8 cellular contexts compared by ENCODE assay signal in the genomic region with DNA sequence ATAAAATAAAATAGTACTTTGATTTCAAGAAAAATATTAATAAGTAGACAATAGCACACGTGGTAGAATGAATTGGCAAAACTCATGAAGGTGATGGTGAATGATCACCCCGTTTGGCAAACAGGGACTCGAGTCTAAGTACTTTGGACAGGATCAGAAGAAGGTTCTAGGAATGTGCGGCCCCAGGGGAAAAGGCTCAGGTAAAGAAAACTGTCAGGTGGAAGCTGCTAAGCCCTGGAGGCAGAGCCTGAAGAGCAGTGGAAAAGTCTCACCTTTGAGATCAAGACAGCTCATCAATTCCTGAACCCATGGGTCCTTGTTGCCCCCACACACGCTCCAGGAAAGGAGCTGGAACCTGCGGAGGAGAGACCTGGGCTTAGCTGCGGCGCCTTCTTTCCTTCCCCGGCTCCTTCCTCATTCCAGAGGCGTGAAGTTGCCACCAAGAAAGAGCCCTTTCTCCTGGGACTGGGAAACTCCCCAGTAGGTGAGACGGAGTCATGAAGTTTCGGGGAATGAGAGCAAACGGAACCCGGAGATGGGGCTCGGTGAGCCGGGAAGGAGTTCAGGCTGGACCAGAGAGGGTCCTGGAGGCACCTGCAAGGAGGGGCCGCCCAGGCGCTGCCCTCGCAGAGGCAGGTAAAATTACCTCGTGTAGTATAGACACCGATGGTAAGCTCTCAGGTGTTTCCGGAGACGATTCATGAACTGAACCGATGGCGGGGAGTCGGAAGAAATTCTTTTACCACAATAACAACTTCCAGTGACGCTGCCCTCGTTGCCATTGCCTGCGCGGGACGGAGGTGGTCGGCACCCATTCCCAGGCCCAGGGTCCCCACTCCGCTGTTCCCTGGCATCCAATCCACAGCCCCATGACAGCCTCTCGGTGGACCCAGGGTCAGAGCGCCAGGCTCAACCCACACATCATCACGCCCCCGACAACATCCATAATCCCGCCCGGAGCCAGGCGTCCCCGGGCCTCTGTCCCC. TPM values are rescaled to one million over a fixed set of nuclear protein-coding genes. Genes with fewer than 3 reads are reported as not detected.
DNase-seq lines count a peak whose midpoint lies in the region; ATAC-seq, FAIRE-seq and TF ChIP-seq lines count a peak whose summit lies in the region.

No MANE protein-coding gene starts in this region.

- no peaks in the 10 kb centered on the region for H3K9me3 ChIP-seq in HepG2 (ENCODE audit: low read length)
- H3K9me3 ChIP-seq in thymus (ENCODE audit: control insufficient read depth) = no peaks in the 10 kb centered on the region

- no peak for TF ChIP-seq CTCF in HepG2 (CRISPR knock-in tag; IDR thresholded peaks at IDR 0.05)

- intact Hi-C loops in HepG2 (cut with micrococcal nuclease; ENCODE audit: unreplicated experiment) = no loop called here

- peaks cover 25% of the 10 kb centered on the region for H3K4me1 Mint-ChIP-seq in activated CD4-positive, alpha-beta T cell treated with anti-CD3 and anti-CD28 coated beads, Interleukin-2, amount 10 ng/mL, durations not matched to agents 7 days and 5 days

- no peak for FAIRE-seq in HepG2 (lab: Jason Lieb, UNC)

- TF ChIP-seq EP300 in HepG2 (IDR thresholded peaks at IDR 0.05; ENCODE audit: low read depth in 2 of 2, low read length in 2 of 2) = no peak
- no peak for TF ChIP-seq EP300 in HepG2 (CRISPR knock-in tag; IDR thresholded peaks at IDR 0.05; ENCODE audit: borderline replicate concordance)

- peak overlapping the region; percentile 82 for H3K4me2 ChIP-seq in HepG2 (ENCODE audit: low read depth, low read length)

- ATAC-seq in HepG2 = peak; percentile 7; the same call in 2 of the 3 replicates

- peak; percentile 37 for DNase-seq in activated CD4-positive, alpha-beta T cell treated with anti-CD3 and anti-CD28 coated beads, Interleukin-2, amount 10 ng/mL, durations not matched to agents 7 days and 5 days
- DNase-seq in activated CD4-positive, alpha-beta T cell treated with anti-CD3 and anti-CD28 coated beads for 4 hours = no peak
- DNase-seq in T47D (ENCODE audit: low read depth in 1 of 2, low spot score in 1 of 2) (peak; percentile 50 to 65), HepG2 (ENCODE audit: low spot score) (no peak), dermis blood vessel endothelial cell (no peak), medulla oblongata (ENCODE audit: extremely low spot score) (no peak), T-helper 9 cell (no peak)

- H3K4me3 ChIP-seq in HepG2 (replicated peaks in 1 of 3; ENCODE audit: insufficient read depth in 1 of 3, low read depth in 2 of 3, low read length in 3 of 3) (peak overlapping the region; percentile 75 to 88 (median 78)), thymus (ENCODE audit: low read length) (peak overlapping the region; percentile 68)

- peak overlapping the region; percentile 80 for H3K9ac ChIP-seq in HepG2 (ENCODE audit: insufficient read depth, low read depth, low read length)

- H2AFZ ChIP-seq in HepG2 (ENCODE audit: low read length) = no peak overlapping the region

- in situ Hi-C loops in T47D (cut with HindIII; ENCODE audit: low pct_unique_long_range_greater_than_20kb, low sequenced_read_pairs) (no loop called here), HepG2 (cut with HindIII; ENCODE audit: extremely low pct_ligation_motif_present, low pct_unique_long_range_greater_than_20kb) (loop anchor here (10.0 kb wide), 1 partner anchor 46 kb away; a partner anchor contains a TSS)

- peaks cover 6% of the 10 kb centered on the region for H3K36me3 Mint-ChIP-seq in activated CD4-positive, alpha-beta T cell treated with anti-CD3 and anti-CD28 coated beads, Interleukin-2, amount 10 ng/mL, durations not matched to agents 7 days and 5 days (ENCODE audit: low read depth)

- POLR2A ChIA-PET in activated CD4-positive, alpha-beta T cell treated with anti-CD3 and anti-CD28 coated beads, Interleukin-2, amount 10 ng/mL, durations not matched to agents 7 days and 5 days (lab: Charles Lee) = no interaction called here
- POLR2A ChIA-PET in HepG2 (lab: Yijun Ruan, JAX) = interaction anchor here (1.0 to 3.6 kb wide), 8 partner anchors 17 to 95 kb away, joined by 3 to 15 read pairs (median 5); a partner anchor contains a TSS

- peak overlapping the region; percentile 87 for H3K27ac Mint-ChIP-seq in activated CD4-positive, alpha-beta T cell treated with anti-CD3 and anti-CD28 coated beads, Interleukin-2, amount 10 ng/mL, durations not matched to agents 7 days and 5 days

- BruUV-seq in HepG2 (replicated peaks; lab: Mats Ljungman, UMichigan) = no TSS peak

- no peaks in the 10 kb centered on the region for H3K9me3 Mint-ChIP-seq in activated CD4-positive, alpha-beta T cell treated with anti-CD3 and anti-CD28 coated beads, Interleukin-2, amount 10 ng/mL, durations not matched to agents 7 days and 5 days

- H3K79me2 ChIP-seq in HepG2 (ENCODE audit: insufficient read depth, low read length) = no peaks in the 10 kb centered on the region

- TF ChIP-seq RAD21 in HepG2 (CRISPR knock-in tag; IDR thresholded peaks at IDR 0.05) = no peak

- H3K27me3 ChIP-seq in HepG2 (ENCODE audit: control insufficient read depth in 1 of 2, insufficient read depth in 2 of 2, low read length in 2 of 2) = peaks cover 2 to 24% of the 10 kb centered on the region in 2 experiments; a peak in 3 of 5 replicates
- H3K27me3 ChIP-seq in thymus (ENCODE audit: control insufficient read depth, insufficient read depth) = peaks cover 31% of the 10 kb centered on the region

- H3K36me3 ChIP-seq in HepG2 (replicated peaks in 1 of 2; ENCODE audit: control insufficient read depth in 1 of 2, insufficient read depth in 2 of 2, low read length in 2 of 2) (no peaks in the 10 kb centered on the region; a peak in 2 of 5 replicates), thymus (ENCODE audit: control insufficient read depth, insufficient read depth) (no peaks in the 10 kb centered on the region)

- no peaks in the 10 kb centered on the region for H4K20me1 ChIP-seq in HepG2 (ENCODE audit: insufficient read depth, low read length)

- peaks cover 40% of the 10 kb centered on the region for H3K27me3 Mint-ChIP-seq in activated CD4-positive, alpha-beta T cell treated with anti-CD3 and anti-CD28 coated beads, Interleukin-2, amount 10 ng/mL, durations not matched to agents 7 days and 5 days

- peak overlapping the region; percentile 72 for H3K4me3 Mint-ChIP-seq in activated CD4-positive, alpha-beta T cell treated with anti-CD3 and anti-CD28 coated beads, Interleukin-2, amount 10 ng/mL, durations not matched to agents 7 days and 5 days

- no peak for TF ChIP-seq POLR2A in HepG2 (IDR thresholded peaks at IDR 0.05; ENCODE audit: insufficient read depth in 1 of 2, low read depth in 2 of 2, low read length in 2 of 2)

- H3K27ac ChIP-seq in HepG2 (ENCODE audit: extremely low read length, insufficient read depth, low read length) (no peak overlapping the region), thymus (ENCODE audit: low read depth) (no peak overlapping the region)

- H3K4me1 ChIP-seq in HepG2 (ENCODE audit: insufficient read depth, low read length) (peaks cover 74% of the 10 kb centered on the region), thymus (ENCODE audit: control insufficient read depth, insufficient read depth, low read length) (peaks cover 15% of the 10 kb centered on the region)

- WGBS in HepG2 (ENCODE audit: low lambda C conversion rate) = 67% methylated on average over 32 of the region's 41 CpGs
- WGBS in thymus = 14% methylated on average over 41 of the region's 41 CpGs

- CTCF ChIA-PET in activated CD4-positive, alpha-beta T cell treated with anti-CD3 and anti-CD28 coated beads, Interleukin-2, amount 10 ng/mL, durations not matched to agents 7 days and 5 days (lab: Charles Lee) = interaction anchor here (2.3 kb wide), 1 partner anchor 52 kb away, joined by 7 read pairs; no protein-coding TSS in a partner anchor
- CTCF ChIA-PET in HepG2 (lab: Yijun Ruan, JAX; ENCODE audit: low intra/inter-chr PET ratio, low total read pairs) = no interaction called here

RNA-seq across cellular contexts. Expression of a gene that starts 1.2 kb away (rescaled TPM):
- total RNA-seq in activated CD4-positive, alpha-beta T cell treated with anti-CD3 and anti-CD28 coated beads, Interleukin-2, amount 10 ng/mL, durations not matched to agents 7 days and 5 days = under 1 TPM in 1 of 2 experiments, not detected in 1; 0.07 TPM
- total RNA-seq in HepG2 (2016; rRNA removed; fragmentation: Illumina TruSeq; extraction: Trizol) (0.15 and 0.24 TPM in 2 replicates), dermis blood vessel endothelial cell (0.05 TPM in 1 of 2 replicates, not detected in the other)
- total RNA-seq in HepG2 (2016; cell fraction: cytosol; rRNA removed; fragmentation: Illumina TruSeq; extraction: Trizol; ENCODE audit: low read depth) = not detected in 2 replicates
- 0.16 and 0.39 TPM in 2 replicates for total RNA-seq in HepG2 (2016; cell fraction: insoluble cytoplasmic fraction; rRNA removed; fragmentation: Illumina TruSeq; extraction: Trizol)
- 0.10 and 0.12 TPM in 2 replicates for total RNA-seq in HepG2 (2016; cell fraction: membrane; rRNA removed; fragmentation: Illumina TruSeq; extraction: Trizol)
- total RNA-seq in HepG2 (2016; cell fraction: nucleus; rRNA removed; fragmentation: Illumina TruSeq; extraction: Trizol) = 0.38 and 0.43 TPM in 2 replicates
- polyA plus RNA-seq in HepG2 (2011; rRNA removed) (2.7 and 3.6 TPM in 2 replicates), thymus (3.8 TPM)
- polyA plus RNA-seq in HepG2 (2011; cell fraction: cytosol; rRNA removed) = 1.5 and 1.7 TPM in 2 replicates
- polyA plus RNA-seq in HepG2 (2011; cell fraction: nucleus; rRNA removed) = 14.3 and 15.2 TPM in 2 replicates
- polyA plus RNA-seq in HepG2 (2012) = 2.0 and 2.7 TPM in 2 replicates
- polyA plus RNA-seq in HepG2 (2016; cell fraction: cytosol; fragmentation: Illumina TruSeq; extraction: Trizol; ENCODE audit: low read depth) = 0.16 and 0.17 TPM in 2 replicates
- polyA plus RNA-seq in HepG2 (2016; cell fraction: insoluble cytoplasmic fraction; fragmentation: Illumina TruSeq; extraction: Trizol; ENCODE audit: low read depth) = 0.28 and 0.33 TPM in 2 replicates
- 0.27 and 0.44 TPM in 2 replicates for polyA plus RNA-seq in HepG2 (2016; cell fraction: membrane; fragmentation: Illumina TruSeq; extraction: Trizol; ENCODE audit: low read depth)
- polyA plus RNA-seq in HepG2 (2016; cell fraction: nucleus; fragmentation: Illumina TruSeq; extraction: Trizol; ENCODE audit: insufficient read depth, low read depth) = 0.75 and 1.6 TPM in 2 replicates
- 0.07 and 2.5 TPM in 2 replicates for polyA minus RNA-seq in HepG2 (2011; rRNA and poly(A)+ RNA removed; ENCODE audit: low replicate concordance)
- polyA minus RNA-seq in HepG2 (2011; cell fraction: cytosol; rRNA and poly(A)+ RNA removed) = 0.53 and 0.79 TPM in 2 replicates
- 1.5 and 2.7 TPM in 2 replicates for polyA minus RNA-seq in HepG2 (2011; cell fraction: nucleus; rRNA and poly(A)+ RNA removed)

RNA-seq across cellular contexts. Expression of a gene that starts 1.3 kb away (rescaled TPM):
- 1 to 10 TPM in 1 of 2 experiments, under 1 TPM in 1; 0.94 to 1.6 TPM for total RNA-seq in activated CD4-positive, alpha-beta T cell treated with anti-CD3 and anti-CD28 coated beads, Interleukin-2, amount 10 ng/mL, durations not matched to agents 7 days and 5 days
- total RNA-seq in HepG2 (2016; rRNA removed; fragmentation: Illumina TruSeq; extraction: Trizol) (5.4 and 9.4 TPM in 2 replicates), dermis blood vessel endothelial cell (1.5 and 2.2 TPM in 2 replicates)
- 5.4 and 8.2 TPM in 2 replicates for total RNA-seq in HepG2 (2016; cell fraction: cytosol; rRNA removed; fragmentation: Illumina TruSeq; extraction: Trizol; ENCODE audit: low read depth)
- 5.6 and 11.1 TPM in 2 replicates for total RNA-seq in HepG2 (2016; cell fraction: insoluble cytoplasmic fraction; rRNA removed; fragmentation: Illumina TruSeq; extraction: Trizol)
- total RNA-seq in HepG2 (2016; cell fraction: membrane; rRNA removed; fragmentation: Illumina TruSeq; extraction: Trizol) = 12.1 and 12.5 TPM in 2 replicates
- 7.9 and 8.2 TPM in 2 replicates for total RNA-seq in HepG2 (2016; cell fraction: nucleus; rRNA removed; fragmentation: Illumina TruSeq; extraction: Trizol)
- polyA plus RNA-seq in HepG2 (2011; rRNA removed) (101 and 142 TPM in 2 replicates), thymus (32.9 TPM)
- polyA plus RNA-seq in HepG2 (2011; cell fraction: cytosol; rRNA removed) = 89.5 and 125 TPM in 2 replicates
- 24.7 and 41.2 TPM in 2 replicates for polyA plus RNA-seq in HepG2 (2011; cell fraction: nucleus; rRNA removed)
- polyA plus RNA-seq in HepG2 (2012) = 81.6 and 102 TPM in 2 replicates
- polyA plus RNA-seq in HepG2 (2016; cell fraction: cytosol; fragmentation: Illumina TruSeq; extraction: Trizol; ENCODE audit: low read depth) = 18.9 and 20.3 TPM in 2 replicates
- 20.4 and 22.7 TPM in 2 replicates for polyA plus RNA-seq in HepG2 (2016; cell fraction: insoluble cytoplasmic fraction; fragmentation: Illumina TruSeq; extraction: Trizol; ENCODE audit: low read depth)
- polyA plus RNA-seq in HepG2 (2016; cell fraction: membrane; fragmentation: Illumina TruSeq; extraction: Trizol; ENCODE audit: low read depth) = 28.0 and 31.1 TPM in 2 replicates
- polyA plus RNA-seq in HepG2 (2016; cell fraction: nucleus; fragmentation: Illumina TruSeq; extraction: Trizol; ENCODE audit: insufficient read depth, low read depth) = 27.8 and 36.4 TPM in 2 replicates
- polyA minus RNA-seq in HepG2 (2011; rRNA and poly(A)+ RNA removed; ENCODE audit: low replicate concordance) = 7.1 and 65.0 TPM in 2 replicates
- 41.8 and 54.5 TPM in 2 replicates for polyA minus RNA-seq in HepG2 (2011; cell fraction: cytosol; rRNA and poly(A)+ RNA removed)
- polyA minus RNA-seq in HepG2 (2011; cell fraction: nucleus; rRNA and poly(A)+ RNA removed) = 9.3 and 13.4 TPM in 2 replicates

RNA-seq across cellular contexts. Expression of a gene that starts 7.2 kb away (rescaled TPM):
- total RNA-seq in activated CD4-positive, alpha-beta T cell treated with anti-CD3 and anti-CD28 coated beads, Interleukin-2, amount 10 ng/mL, durations not matched to agents 7 days and 5 days = 10 to 100 TPM; 19.6 to 23.6 TPM
- total RNA-seq in HepG2 (2016; rRNA removed; fragmentation: Illumina TruSeq; extraction: Trizol) = 20.2 and 25.1 TPM in 2 replicates
- total RNA-seq in HepG2 (2016; cell fraction: cytosol; rRNA removed; fragmentation: Illumina TruSeq; extraction: Trizol; ENCODE audit: low read depth) = 3.6 and 4.5 TPM in 2 replicates
- total RNA-seq in HepG2 (2016; cell fraction: insoluble cytoplasmic fraction; rRNA removed; fragmentation: Illumina TruSeq; extraction: Trizol) = 20.3 and 31.3 TPM in 2 replicates
- 6.8 and 9.9 TPM in 2 replicates for total RNA-seq in HepG2 (2016; cell fraction: membrane; rRNA removed; fragmentation: Illumina TruSeq; extraction: Trizol)
- 7.9 and 8.0 TPM in 2 replicates for total RNA-seq in HepG2 (2016; cell fraction: nucleus; rRNA removed; fragmentation: Illumina TruSeq; extraction: Trizol)
- 36.2 and 39.0 TPM in 2 replicates for polyA plus RNA-seq in HepG2 (2011; rRNA removed)
- 34.0 and 41.9 TPM in 2 replicates for polyA plus RNA-seq in HepG2 (2011; cell fraction: cytosol; rRNA removed)
- polyA plus RNA-seq in HepG2 (2011; cell fraction: nucleus; rRNA removed) = 23.2 and 26.5 TPM in 2 replicates
- polyA plus RNA-seq in HepG2 (2012) = 23.6 and 23.7 TPM in 2 replicates
- 4.5 and 4.8 TPM in 2 replicates for polyA plus RNA-seq in HepG2 (2016; cell fraction: cytosol; fragmentation: Illumina TruSeq; extraction: Trizol; ENCODE audit: low read depth)
- 34.8 and 37.3 TPM in 2 replicates for polyA plus RNA-seq in HepG2 (2016; cell fraction: insoluble cytoplasmic fraction; fragmentation: Illumina TruSeq; extraction: Trizol; ENCODE audit: low read depth)
- 7.4 and 8.2 TPM in 2 replicates for polyA plus RNA-seq in HepG2 (2016; cell fraction: membrane; fragmentation: Illumina TruSeq; extraction: Trizol; ENCODE audit: low read depth)
- polyA plus RNA-seq in HepG2 (2016; cell fraction: nucleus; fragmentation: Illumina TruSeq; extraction: Trizol; ENCODE audit: insufficient read depth, low read depth) = 23.5 and 24.2 TPM in 2 replicates
- polyA minus RNA-seq in HepG2 (2011; rRNA and poly(A)+ RNA removed; ENCODE audit: low replicate concordance) = 12.0 and 42.0 TPM in 2 replicates
- polyA minus RNA-seq in HepG2 (2011; cell fraction: cytosol; rRNA and poly(A)+ RNA removed) = 9.0 and 13.7 TPM in 2 replicates
- polyA minus RNA-seq in HepG2 (2011; cell fraction: nucleus; rRNA and poly(A)+ RNA removed) = 8.0 and 9.3 TPM in 2 replicates
- 40.3 TPM for polyA plus RNA-seq in thymus
- total RNA-seq in dermis blood vessel endothelial cell = 12.1 TPM in 2 replicates

RNA-seq across cellular contexts. Expression of a gene that starts 28.0 kb away (rescaled TPM):
- total RNA-seq in activated CD4-positive, alpha-beta T cell treated with anti-CD3 and anti-CD28 coated beads, Interleukin-2, amount 10 ng/mL, durations not matched to agents 7 days and 5 days = 100 to 1,000 TPM; 323 to 336 TPM
- total RNA-seq in HepG2 (2016; rRNA removed; fragmentation: Illumina TruSeq; extraction: Trizol) = 15.5 and 21.5 TPM in 2 replicates
- 26.6 and 31.6 TPM in 2 replicates for total RNA-seq in HepG2 (2016; cell fraction: cytosol; rRNA removed; fragmentation: Illumina TruSeq; extraction: Trizol; ENCODE audit: low read depth)
- total RNA-seq in HepG2 (2016; cell fraction: insoluble cytoplasmic fraction; rRNA removed; fragmentation: Illumina TruSeq; extraction: Trizol) = 11.0 and 21.7 TPM in 2 replicates
- total RNA-seq in HepG2 (2016; cell fraction: membrane; rRNA removed; fragmentation: Illumina TruSeq; extraction: Trizol) = 39.2 and 42.1 TPM in 2 replicates
- 14.4 and 14.9 TPM in 2 replicates for total RNA-seq in HepG2 (2016; cell fraction: nucleus; rRNA removed; fragmentation: Illumina TruSeq; extraction: Trizol)
- polyA plus RNA-seq in HepG2 (2011; rRNA removed) = 49.2 and 58.4 TPM in 2 replicates
- polyA plus RNA-seq in HepG2 (2011; cell fraction: cytosol; rRNA removed) = 39.2 and 47.6 TPM in 2 replicates
- polyA plus RNA-seq in HepG2 (2011; cell fraction: nucleus; rRNA removed) = 125 and 127 TPM in 2 replicates
- 56.5 and 69.1 TPM in 2 replicates for polyA plus RNA-seq in HepG2 (2012)
- 73.1 and 77.8 TPM in 2 replicates for polyA plus RNA-seq in HepG2 (2016; cell fraction: cytosol; fragmentation: Illumina TruSeq; extraction: Trizol; ENCODE audit: low read depth)
- 31.2 and 37.0 TPM in 2 replicates for polyA plus RNA-seq in HepG2 (2016; cell fraction: insoluble cytoplasmic fraction; fragmentation: Illumina TruSeq; extraction: Trizol; ENCODE audit: low read depth)
- 82.8 and 84.1 TPM in 2 replicates for polyA plus RNA-seq in HepG2 (2016; cell fraction: membrane; fragmentation: Illumina TruSeq; extraction: Trizol; ENCODE audit: low read depth)
- polyA plus RNA-seq in HepG2 (2016; cell fraction: nucleus; fragmentation: Illumina TruSeq; extraction: Trizol; ENCODE audit: insufficient read depth, low read depth) = 77.0 and 85.1 TPM in 2 replicates
- 30.3 and 32.9 TPM in 2 replicates for polyA minus RNA-seq in HepG2 (2011; rRNA and poly(A)+ RNA removed; ENCODE audit: low replicate concordance)
- 17.3 and 18.1 TPM in 2 replicates for polyA minus RNA-seq in HepG2 (2011; cell fraction: cytosol; rRNA and poly(A)+ RNA removed)
- 19.2 and 23.5 TPM in 2 replicates for polyA minus RNA-seq in HepG2 (2011; cell fraction: nucleus; rRNA and poly(A)+ RNA removed)
- 91.2 TPM for polyA plus RNA-seq in thymus
- total RNA-seq in dermis blood vessel endothelial cell = 6.6 and 9.6 TPM in 2 replicates

RNA-seq across cellular contexts. Expression of a gene that starts 33.3 kb away (rescaled TPM):
- total RNA-seq in activated CD4-positive, alpha-beta T cell treated with anti-CD3 and anti-CD28 coated beads, Interleukin-2, amount 10 ng/mL, durations not matched to agents 7 days and 5 days = not detected
- 15.6 and 30.1 TPM in 2 replicates for total RNA-seq in HepG2 (2016; rRNA removed; fragmentation: Illumina TruSeq; extraction: Trizol)
- total RNA-seq in HepG2 (2016; cell fraction: cytosol; rRNA removed; fragmentation: Illumina TruSeq; extraction: Trizol; ENCODE audit: low read depth) = 8.3 and 9.3 TPM in 2 replicates
- 14.2 and 28.3 TPM in 2 replicates for total RNA-seq in HepG2 (2016; cell fraction: insoluble cytoplasmic fraction; rRNA removed; fragmentation: Illumina TruSeq; extraction: Trizol)
- total RNA-seq in HepG2 (2016; cell fraction: membrane; rRNA removed; fragmentation: Illumina TruSeq; extraction: Trizol) = 6.7 and 7.5 TPM in 2 replicates
- 22.4 and 30.8 TPM in 2 replicates for total RNA-seq in HepG2 (2016; cell fraction: nucleus; rRNA removed; fragmentation: Illumina TruSeq; extraction: Trizol)
- 126 and 152 TPM in 2 replicates for polyA plus RNA-seq in HepG2 (2011; rRNA removed)
- 222 and 275 TPM in 2 replicates for polyA plus RNA-seq in HepG2 (2011; cell fraction: cytosol; rRNA removed)
- polyA plus RNA-seq in HepG2 (2011; cell fraction: nucleus; rRNA removed) = 301 and 304 TPM in 2 replicates
- polyA plus RNA-seq in HepG2 (2012) = 238 and 268 TPM in 2 replicates
- 15.7 and 17.8 TPM in 2 replicates for polyA plus RNA-seq in HepG2 (2016; cell fraction: cytosol; fragmentation: Illumina TruSeq; extraction: Trizol; ENCODE audit: low read depth)
- polyA plus RNA-seq in HepG2 (2016; cell fraction: insoluble cytoplasmic fraction; fragmentation: Illumina TruSeq; extraction: Trizol; ENCODE audit: low read depth) = 26.8 and 28.2 TPM in 2 replicates
- 14.0 and 14.2 TPM in 2 replicates for polyA plus RNA-seq in HepG2 (2016; cell fraction: membrane; fragmentation: Illumina TruSeq; extraction: Trizol; ENCODE audit: low read depth)
- polyA plus RNA-seq in HepG2 (2016; cell fraction: nucleus; fragmentation: Illumina TruSeq; extraction: Trizol; ENCODE audit: insufficient read depth, low read depth) = 81.8 and 84.4 TPM in 2 replicates
- polyA minus RNA-seq in HepG2 (2011; rRNA and poly(A)+ RNA removed; ENCODE audit: low replicate concordance) = 154 TPM in 1 of 2 replicates, not detected in the other
- polyA minus RNA-seq in HepG2 (2011; cell fraction: cytosol; rRNA and poly(A)+ RNA removed) = 71.3 and 75.3 TPM in 2 replicates
- 28.6 and 33.3 TPM in 2 replicates for polyA minus RNA-seq in HepG2 (2011; cell fraction: nucleus; rRNA and poly(A)+ RNA removed)
- 0.14 TPM for polyA plus RNA-seq in thymus
- total RNA-seq in dermis blood vessel endothelial cell = not detected in 2 replicates

Comparison
In these comparisons a context has a peak if more than half of its experiments do, and no peak if none do; other contexts are left out.
1. DNase-seq: peak in activated CD4-positive, alpha-beta T cell treated with anti-CD3 and anti-CD28 coated beads, Interleukin-2, amount 10 ng/mL, durations not matched to agents 7 days and 5 days (single experiment) and T47D (2 of 2); none in activated CD4-positive, alpha-beta T cell treated with anti-CD3 and anti-CD28 coated beads for 4 hours (0 of 2), HepG2 (single experiment), dermis blood vessel endothelial cell (single experiment), medulla oblongata (single experiment) and T-helper 9 cell (single experiment).